1 cellular context compared by ENCODE assay signal in the genomic region with DNA sequence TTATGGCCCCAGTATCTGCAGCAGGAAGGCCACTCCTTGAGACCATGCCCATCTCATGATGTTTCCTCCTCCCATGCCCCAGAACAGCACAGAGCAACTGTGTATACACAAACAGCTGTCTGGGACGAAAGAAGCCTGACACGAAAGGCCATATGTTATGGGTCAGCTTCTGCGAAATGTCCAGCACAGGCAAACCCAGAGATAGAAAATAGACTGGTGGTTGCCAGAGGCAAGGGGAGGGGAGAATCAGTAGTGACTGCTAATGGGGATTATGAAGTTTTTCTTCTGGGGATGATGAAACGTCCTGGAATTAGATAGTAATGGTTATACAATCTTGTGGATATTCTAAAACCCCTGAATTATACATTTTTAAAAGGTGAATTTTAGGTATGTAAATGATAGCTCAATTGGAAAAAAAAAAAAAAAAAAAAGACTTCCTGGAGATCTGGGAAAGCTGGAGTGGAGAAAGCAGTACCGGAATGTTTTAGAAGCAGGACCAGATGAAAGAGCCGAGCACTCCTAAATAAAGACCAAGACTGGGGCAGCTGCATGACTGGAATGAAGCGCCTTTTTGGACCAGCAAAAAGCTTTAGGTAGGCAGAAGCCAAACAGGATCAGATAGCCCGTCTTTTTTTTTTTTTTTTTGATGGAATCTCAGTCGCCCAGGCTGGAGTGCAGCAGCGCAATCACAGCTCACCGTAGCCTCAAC.
TF ChIP-seq lines count a peak whose summit lies in the region.

No MANE protein-coding gene starts in this region.

TF ChIP-seq in GM23338, 12 proteins besides CTCF, POLR2A, EP300 and RAD21:
- TF ChIP-seq ZNF331 (CRISPR knock-in tag; IDR thresholded peaks at IDR 0.05; ENCODE audit: low read depth) = no peak
- TF ChIP-seq NANOG (IDR thresholded peaks at IDR 0.05; ENCODE audit: borderline replicate concordance) = no peak
- TF ChIP-seq, protein P1, sequence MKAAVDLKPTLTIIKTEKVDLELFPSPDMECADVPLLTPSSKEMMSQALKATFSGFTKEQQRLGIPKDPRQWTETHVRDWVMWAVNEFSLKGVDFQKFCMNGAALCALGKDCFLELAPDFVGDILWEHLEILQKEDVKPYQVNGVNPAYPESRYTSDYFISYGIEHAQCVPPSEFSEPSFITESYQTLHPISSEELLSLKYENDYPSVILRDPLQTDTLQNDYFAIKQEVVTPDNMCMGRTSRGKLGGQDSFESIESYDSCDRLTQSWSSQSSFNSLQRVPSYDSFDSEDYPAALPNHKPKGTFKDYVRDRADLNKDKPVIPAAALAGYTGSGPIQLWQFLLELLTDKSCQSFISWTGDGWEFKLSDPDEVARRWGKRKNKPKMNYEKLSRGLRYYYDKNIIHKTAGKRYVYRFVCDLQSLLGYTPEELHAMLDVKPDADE (IDR thresholded peaks at IDR 0.05) = no peak
- no peak for TF ChIP-seq EZH2 (IDR thresholded peaks at IDR 0.05; ENCODE audit: low read depth, unreplicated experiment)
- TF ChIP-seq, protein P2, sequence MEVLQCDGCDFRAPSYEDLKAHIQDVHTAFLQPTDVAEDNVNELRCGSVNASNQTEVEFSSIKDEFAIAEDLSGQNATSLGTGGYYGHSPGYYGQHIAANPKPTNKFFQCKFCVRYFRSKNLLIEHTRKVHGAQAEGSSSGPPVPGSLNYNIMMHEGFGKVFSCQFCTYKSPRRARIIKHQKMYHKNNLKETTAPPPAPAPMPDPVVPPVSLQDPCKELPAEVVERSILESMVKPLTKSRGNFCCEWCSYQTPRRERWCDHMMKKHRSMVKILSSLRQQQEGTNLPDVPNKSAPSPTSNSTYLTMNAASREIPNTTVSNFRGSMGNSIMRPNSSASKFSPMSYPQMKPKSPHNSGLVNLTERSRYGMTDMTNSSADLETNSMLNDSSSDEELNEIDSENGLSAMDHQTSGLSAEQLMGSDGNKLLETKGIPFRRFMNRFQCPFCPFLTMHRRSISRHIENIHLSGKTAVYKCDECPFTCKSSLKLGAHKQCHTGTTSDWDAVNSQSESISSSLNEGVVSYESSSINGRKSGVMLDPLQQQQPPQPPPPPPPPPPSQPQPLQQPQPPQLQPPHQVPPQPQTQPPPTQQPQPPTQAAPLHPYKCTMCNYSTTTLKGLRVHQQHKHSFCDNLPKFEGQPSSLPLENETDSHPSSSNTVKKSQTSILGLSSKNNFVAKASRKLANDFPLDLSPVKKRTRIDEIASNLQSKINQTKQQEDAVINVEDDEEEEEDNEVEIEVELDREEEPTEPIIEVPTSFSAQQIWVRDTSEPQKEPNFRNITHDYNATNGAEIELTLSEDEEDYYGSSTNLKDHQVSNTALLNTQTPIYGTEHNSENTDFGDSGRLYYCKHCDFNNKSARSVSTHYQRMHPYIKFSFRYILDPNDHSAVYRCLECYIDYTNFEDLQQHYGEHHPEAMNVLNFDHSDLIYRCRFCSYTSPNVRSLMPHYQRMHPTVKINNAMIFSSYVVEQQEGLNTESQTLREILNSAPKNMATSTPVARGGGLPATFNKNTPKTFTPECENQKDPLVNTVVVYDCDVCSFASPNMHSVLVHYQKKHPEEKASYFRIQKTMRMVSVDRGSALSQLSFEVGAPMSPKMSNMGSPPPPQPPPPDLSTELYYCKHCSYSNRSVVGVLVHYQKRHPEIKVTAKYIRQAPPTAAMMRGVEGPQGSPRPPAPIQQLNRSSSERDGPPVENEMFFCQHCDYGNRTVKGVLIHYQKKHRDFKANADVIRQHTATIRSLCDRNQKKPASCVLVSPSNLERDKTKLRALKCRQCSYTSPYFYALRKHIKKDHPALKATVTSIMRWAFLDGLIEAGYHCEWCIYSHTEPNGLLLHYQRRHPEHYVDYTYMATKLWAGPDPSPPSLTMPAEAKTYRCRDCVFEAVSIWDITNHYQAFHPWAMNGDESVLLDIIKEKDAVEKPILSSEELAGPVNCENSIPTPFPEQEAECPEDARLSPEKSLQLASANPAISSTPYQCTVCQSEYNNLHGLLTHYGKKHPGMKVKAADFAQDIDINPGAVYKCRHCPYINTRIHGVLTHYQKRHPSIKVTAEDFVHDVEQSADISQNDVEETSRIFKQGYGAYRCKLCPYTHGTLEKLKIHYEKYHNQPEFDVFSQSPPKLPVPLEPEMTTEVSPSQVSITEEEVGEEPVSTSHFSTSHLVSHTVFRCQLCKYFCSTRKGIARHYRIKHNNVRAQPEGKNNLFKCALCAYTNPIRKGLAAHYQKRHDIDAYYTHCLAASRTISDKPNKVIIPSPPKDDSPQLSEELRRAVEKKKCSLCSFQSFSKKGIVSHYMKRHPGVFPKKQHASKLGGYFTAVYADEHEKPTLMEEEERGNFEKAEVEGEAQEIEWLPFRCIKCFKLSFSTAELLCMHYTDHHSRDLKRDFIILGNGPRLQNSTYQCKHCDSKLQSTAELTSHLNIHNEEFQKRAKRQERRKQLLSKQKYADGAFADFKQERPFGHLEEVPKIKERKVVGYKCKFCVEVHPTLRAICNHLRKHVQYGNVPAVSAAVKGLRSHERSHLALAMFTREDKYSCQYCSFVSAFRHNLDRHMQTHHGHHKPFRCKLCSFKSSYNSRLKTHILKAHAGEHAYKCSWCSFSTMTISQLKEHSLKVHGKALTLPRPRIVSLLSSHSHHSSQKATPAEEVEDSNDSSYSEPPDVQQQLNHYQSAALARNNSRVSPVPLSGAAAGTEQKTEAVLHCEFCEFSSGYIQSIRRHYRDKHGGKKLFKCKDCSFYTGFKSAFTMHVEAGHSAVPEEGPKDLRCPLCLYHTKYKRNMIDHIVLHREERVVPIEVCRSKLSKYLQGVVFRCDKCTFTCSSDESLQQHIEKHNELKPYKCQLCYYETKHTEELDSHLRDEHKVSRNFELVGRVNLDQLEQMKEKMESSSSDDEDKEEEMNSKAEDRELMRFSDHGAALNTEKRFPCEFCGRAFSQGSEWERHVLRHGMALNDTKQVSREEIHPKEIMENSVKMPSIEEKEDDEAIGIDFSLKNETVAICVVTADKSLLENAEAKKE (CRISPR knock-in tag; IDR thresholded peaks at IDR 0.05) = no peak
- TF ChIP-seq ZNF114 (CRISPR knock-in tag; IDR thresholded peaks at IDR 0.05) = no peak
- TF ChIP-seq, protein P3, sequence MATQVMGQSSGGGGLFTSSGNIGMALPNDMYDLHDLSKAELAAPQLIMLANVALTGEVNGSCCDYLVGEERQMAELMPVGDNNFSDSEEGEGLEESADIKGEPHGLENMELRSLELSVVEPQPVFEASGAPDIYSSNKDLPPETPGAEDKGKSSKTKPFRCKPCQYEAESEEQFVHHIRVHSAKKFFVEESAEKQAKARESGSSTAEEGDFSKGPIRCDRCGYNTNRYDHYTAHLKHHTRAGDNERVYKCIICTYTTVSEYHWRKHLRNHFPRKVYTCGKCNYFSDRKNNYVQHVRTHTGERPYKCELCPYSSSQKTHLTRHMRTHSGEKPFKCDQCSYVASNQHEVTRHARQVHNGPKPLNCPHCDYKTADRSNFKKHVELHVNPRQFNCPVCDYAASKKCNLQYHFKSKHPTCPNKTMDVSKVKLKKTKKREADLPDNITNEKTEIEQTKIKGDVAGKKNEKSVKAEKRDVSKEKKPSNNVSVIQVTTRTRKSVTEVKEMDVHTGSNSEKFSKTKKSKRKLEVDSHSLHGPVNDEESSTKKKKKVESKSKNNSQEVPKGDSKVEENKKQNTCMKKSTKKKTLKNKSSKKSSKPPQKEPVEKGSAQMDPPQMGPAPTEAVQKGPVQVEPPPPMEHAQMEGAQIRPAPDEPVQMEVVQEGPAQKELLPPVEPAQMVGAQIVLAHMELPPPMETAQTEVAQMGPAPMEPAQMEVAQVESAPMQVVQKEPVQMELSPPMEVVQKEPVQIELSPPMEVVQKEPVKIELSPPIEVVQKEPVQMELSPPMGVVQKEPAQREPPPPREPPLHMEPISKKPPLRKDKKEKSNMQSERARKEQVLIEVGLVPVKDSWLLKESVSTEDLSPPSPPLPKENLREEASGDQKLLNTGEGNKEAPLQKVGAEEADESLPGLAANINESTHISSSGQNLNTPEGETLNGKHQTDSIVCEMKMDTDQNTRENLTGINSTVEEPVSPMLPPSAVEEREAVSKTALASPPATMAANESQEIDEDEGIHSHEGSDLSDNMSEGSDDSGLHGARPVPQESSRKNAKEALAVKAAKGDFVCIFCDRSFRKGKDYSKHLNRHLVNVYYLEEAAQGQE (IDR thresholded peaks at IDR 0.05; ENCODE audit: unreplicated experiment) = no peak
- TF ChIP-seq POLR2AphosphoS5 (IDR thresholded peaks at IDR 0.05; ENCODE audit: low read depth) = no peak
- no peak for TF ChIP-seq CREB1 (CRISPR knock-in tag; IDR thresholded peaks at IDR 0.05; ENCODE audit: low read depth)
- no peak for TF ChIP-seq STAT1 (IDR thresholded peaks at IDR 0.05; ENCODE audit: unreplicated experiment)
- no peak for TF ChIP-seq EZH2phosphoT487 (IDR thresholded peaks at IDR 0.05; ENCODE audit: unreplicated experiment)
- TF ChIP-seq JUNB (IDR thresholded peaks at IDR 0.05; ENCODE audit: unreplicated experiment) = no peak
